18 cellular contexts compared by ENCODE assay signal in genomic region chr3:9260305-9260704, GRCh38. TPM values are rescaled to one million over a fixed set of nuclear protein-coding genes. Genes with fewer than 3 reads are reported as not detected.
DNase-seq lines count a peak whose midpoint lies in the region; ATAC-seq, FAIRE-seq and TF ChIP-seq lines count a peak whose summit lies in the region.
"Had no signal": no experiment of that assay in that cellular context is flagged by ENCODE, and none has a peak within 500 bp of the region (broad histone marks: within the 10 kb centered on the region; RNA-seq: fewer than 3 reads in every experiment).

No MANE protein-coding gene starts in this region.

- H3K27me3 Mint-ChIP-seq in H9 (ENCODE audit: low read depth) = peaks cover 74% of the 10 kb centered on the region
- peaks cover 10% of the 10 kb centered on the region for H3K27me3 Mint-ChIP-seq in neural progenitor cell (ENCODE audit: insufficient read depth, low read depth)
- H3K27me3 Mint-ChIP-seq: CD4-positive, alpha-beta T cell had no signal

- H3K23me2 ChIP-seq in H9 (ENCODE audit: insufficient read length, low read depth, low read length, poor library complexity, severe bottlenecking) (no peaks in the 10 kb centered on the region), H1 (ENCODE audit: low read depth, low read length) (no peaks in the 10 kb centered on the region)

- no peak overlapping the region for H2BK12ac ChIP-seq in H9 (ENCODE audit: insufficient read length, low read depth, low read length)
- H2BK12ac ChIP-seq in H1 (ENCODE audit: low read depth, low read length) = no peak overlapping the region

- CTCF ChIA-PET in H1 (lab: Charles Lee; ENCODE audit: partially characterized antibody) = interaction anchor here (1.4 to 2.5 kb wide), 4 partner anchors 9 to 158 kb away, joined by 3 to 14 read pairs (median 8); partner anchors contain the start of gene SRGAP3
- CTCF ChIA-PET in SK-N-SH (lab: Yijun Ruan, JAX) = interaction anchor here (0.9 to 2.6 kb wide), 5 partner anchors 8 to 272 kb away, joined by 3 to 14 read pairs (median 4); partner anchors contain the start of gene SRGAP3

- H3K23ac ChIP-seq in H9 (ENCODE audit: insufficient read length, low read depth, low read length) (no peak overlapping the region), H1 (ENCODE audit: insufficient read length) (no peak overlapping the region)

- H3K9me3 Mint-ChIP-seq in H9 (peaks cover 4 to 11% of the 10 kb centered on the region in 2 experiments; a peak in 4 of 5 replicates), neural progenitor cell (peaks cover 28% of the 10 kb centered on the region)
- H3K9me3 Mint-ChIP-seq: CD4-positive, alpha-beta T cell had no signal

- H2BK15ac ChIP-seq in H9 (ENCODE audit: low read depth, low read length) (no peak overlapping the region), H1 (ENCODE audit: low read length) (no peak overlapping the region)

- TF ChIP-seq EP300 in H1 (IDR thresholded peaks at IDR 0.05; ENCODE audit: borderline replicate concordance in 1 of 2, low read depth in 2 of 2, low read length in 2 of 2) (no peak), SK-N-SH (IDR thresholded peaks at IDR 0.05; ENCODE audit: borderline replicate concordance in 1 of 2, low read depth in 1 of 2, low read length in 1 of 2) (no peak)

- H3K4ac ChIP-seq in H9 (ENCODE audit: low read depth, low read length) (no peak overlapping the region), H1 (replicated peaks; ENCODE audit: insufficient read length, low read depth, low read length) (no peak overlapping the region)

- H3K56ac ChIP-seq in H9 (ENCODE audit: insufficient read length, low read depth, low read length) = no peak overlapping the region
- no peak overlapping the region for H3K56ac ChIP-seq in H1 (replicated peaks; ENCODE audit: insufficient read length, low read depth, low read length)

- H4K5ac ChIP-seq in H9 (ENCODE audit: insufficient read length, low read depth, low read length) (no peak overlapping the region), H1 (ENCODE audit: insufficient read length, low read depth, low read length) (no peak overlapping the region)

- H3K4me2 ChIP-seq in H9 (ENCODE audit: insufficient read depth, insufficient read length, low read length) (no peak overlapping the region), H1 (ENCODE audit: insufficient read depth in 1 of 2, low read depth in 2 of 2, low read length in 2 of 2) (no peak overlapping the region; a peak in 1 of 4 replicates), neural progenitor cell (no peak overlapping the region), SK-N-SH (no peak overlapping the region)

- H3K36me3 ChIP-seq in H1 (ENCODE audit: control insufficient read depth in 2 of 4, insufficient read depth in 4 of 4, low read length in 3 of 4) (no peaks in the 10 kb centered on the region), neural progenitor cell (no peaks in the 10 kb centered on the region), SK-N-SH (replicated peaks in 1 of 2; ENCODE audit: control insufficient read depth in 1 of 2, insufficient read depth in 2 of 2, low read length in 1 of 2) (no peaks in the 10 kb centered on the region)

- H2AFZ ChIP-seq in H9 (ENCODE audit: low read length) (no peak overlapping the region), H1 (ENCODE audit: low read length) (no peak overlapping the region; the same call in 1 of the 2 replicates), neural progenitor cell (replicated peaks) (peak overlapping the region; percentile 63), SK-N-SH (ENCODE audit: low read depth) (no peak overlapping the region)

- H3K79me2 ChIP-seq in H9 (ENCODE audit: insufficient read depth, low read length) = no peaks in the 10 kb centered on the region
- H3K79me2 ChIP-seq in H1 (ENCODE audit: control insufficient read depth in 1 of 2, insufficient read depth in 2 of 2, low read length in 2 of 2) = no peaks in the 10 kb centered on the region
- no peaks in the 10 kb centered on the region for H3K79me2 ChIP-seq in neural progenitor cell (ENCODE audit: low read depth)
- no peaks in the 10 kb centered on the region for H3K79me2 ChIP-seq in SK-N-SH (ENCODE audit: insufficient read depth)

- H3K79me1 ChIP-seq in H9 (ENCODE audit: insufficient read depth, low read depth, low read length, poor library complexity, severe bottlenecking) = no peaks in the 10 kb centered on the region
- H3K79me1 ChIP-seq in H1 (ENCODE audit: low read depth, low read length) = no peaks in the 10 kb centered on the region

- H3F3A ChIP-seq in neural progenitor cell (ENCODE audit: low read depth) = no peaks in the 10 kb centered on the region
- H3F3A ChIP-seq in SK-N-SH (replicated peaks; ENCODE audit: insufficient read depth) = no peaks in the 10 kb centered on the region

- peak overlapping the region; percentile 24 to 52; a peak in 3 of 5 replicates for H3K4me3 Mint-ChIP-seq in H9
- H3K4me3 Mint-ChIP-seq in neural progenitor cell = no peak overlapping the region
- H3K4me3 Mint-ChIP-seq: B cell; CD4-positive, alpha-beta T cell had no signal

- no peaks in the 10 kb centered on the region for H4K20me1 ChIP-seq in H9 (ENCODE audit: control insufficient read depth, insufficient read depth, insufficient read length)
- H4K20me1 ChIP-seq in H1 (replicated peaks in 1 of 2; ENCODE audit: control insufficient read depth in 1 of 2, insufficient read depth in 2 of 2, low read length in 2 of 2) = no peaks in the 10 kb centered on the region
- H4K20me1 ChIP-seq in neural progenitor cell (ENCODE audit: low read depth) = no peaks in the 10 kb centered on the region
- H4K20me1 ChIP-seq in SK-N-SH (ENCODE audit: insufficient read depth) = no peaks in the 10 kb centered on the region

- H3K4me3 ChIP-seq in H1 (ENCODE audit: extremely low read depth in 1 of 4, insufficient read depth in 2 of 4, low read depth in 3 of 4, low read length in 4 of 4) (no peak overlapping the region), neural progenitor cell (no peak overlapping the region), SK-N-SH (ENCODE audit: low read depth in 2 of 2, low read length in 1 of 2) (no peak overlapping the region)

- H2AK5ac ChIP-seq in H9 (ENCODE audit: insufficient read length, low read length) = no peak overlapping the region
- H2AK5ac ChIP-seq in H1 (ENCODE audit: low read depth, low read length) = no peak overlapping the region

- no CpG with 5 or more reads among the region's 12 CpGs for WGBS in H9 (ENCODE audit: extremely low coverage, insufficient read length, low lambda C conversion rate)
- WGBS in H1 (ENCODE audit: extremely low coverage in 1 of 2, insufficient coverage in 1 of 2, insufficient read length in 1 of 2, insufficient replicate concordance in 2 of 2, low coverage in 1 of 2, low lambda C conversion rate in 2 of 2, missing lambda C conversion rate in 1 of 2), 2 experiments = 74% methylated on average over 12 of the region's 12 CpGs; no CpG with 5 or more reads in 1 of the 2 experiments
- 60% methylated on average over 6 of the region's 12 CpGs for WGBS in SK-N-SH (ENCODE audit: low lambda C conversion rate)

- H3K4me1 ChIP-seq in H9 (ENCODE audit: insufficient read depth, low read length) (no peaks in the 10 kb centered on the region), H1 (replicated peaks in 1 of 4; ENCODE audit: control insufficient read depth in 3 of 4, insufficient read depth in 4 of 4, low read length in 3 of 4) (no peaks in the 10 kb centered on the region; a peak in 1 of 7 replicates), neural progenitor cell (no peaks in the 10 kb centered on the region), SK-N-SH (ENCODE audit: control insufficient read depth in 1 of 2, insufficient read depth in 2 of 2, low read depth in 1 of 2, low read length in 1 of 2) (no peaks in the 10 kb centered on the region)

- TF ChIP-seq POLR2A in H1 (IDR thresholded peaks at IDR 0.05; ENCODE audit: control extremely low read depth in 1 of 2, low read depth in 2 of 2, low read length in 2 of 2) = no peak

- no peak for ATAC-seq in HG02763 (IDR thresholded peaks at IDR 0.05; ENCODE audit: unreplicated experiment)
- ATAC-seq: HCT116 had no signal

- H3K14ac ChIP-seq in H9 (ENCODE audit: insufficient read depth, low read length) = no peak overlapping the region; the same call in 1 of the 2 replicates
- H3K14ac ChIP-seq in H1 (ENCODE audit: insufficient read length) = no peak overlapping the region

- H3K9ac ChIP-seq in H9 (ENCODE audit: extremely low read depth, insufficient read length, low read length) (no peak overlapping the region), H1 (replicated peaks in 1 of 4; ENCODE audit: extremely low read depth in 1 of 4, low read depth in 3 of 4, low read length in 3 of 4) (no peak overlapping the region), neural progenitor cell (no peak overlapping the region), SK-N-SH (no peak overlapping the region)

- POLR2A ChIA-PET in H1 (lab: Charles Lee; ENCODE audit: partially characterized antibody) = interaction anchor here (1.3 kb wide), 1 partner anchor 137 kb away, joined by 3 read pairs; the partner anchor contains the start of gene SETD5
- POLR2A ChIA-PET in SK-N-SH (lab: Yijun Ruan, JAX) = interaction anchor here (0.9 kb wide), 1 partner anchor 11 kb away, joined by 3 read pairs; the partner anchor contains the start of gene SRGAP3

- TF ChIP-seq CTCF in H9 (conservative IDR thresholded peaks at IDR 0.05) (no peak), H1 (IDR thresholded peaks at IDR 0.05; ENCODE audit: control extremely low read depth in 1 of 3, insufficient read depth in 1 of 3, low read depth in 1 of 3, low read length in 3 of 3) (no peak), neural progenitor cell (IDR thresholded peaks at IDR 0.05) (no peak), SK-N-SH (IDR thresholded peaks at IDR 0.05) (no peak)

- no peak overlapping the region for H4K91ac ChIP-seq in H9 (ENCODE audit: insufficient read length, low read depth, low read length)
- H4K91ac ChIP-seq in H1 (replicated peaks; ENCODE audit: insufficient read length, low read length) = no peak overlapping the region

- H3K18ac ChIP-seq in H9 (ENCODE audit: insufficient read length, low read depth, low read length) (no peak overlapping the region), H1 (ENCODE audit: extremely low read depth, low read length) (no peak overlapping the region)

- H2BK20ac ChIP-seq in H9 (ENCODE audit: low read depth, low read length, poor library complexity, severe bottlenecking) (no peak overlapping the region), H1 (ENCODE audit: low read length) (no peak overlapping the region)

- H3K9me3 ChIP-seq in H9 (ENCODE audit: control insufficient read depth, low read depth, low read length) (no peaks in the 10 kb centered on the region), H1 (ENCODE audit: insufficient read depth in 2 of 2, low read depth in 1 of 2, low read length in 1 of 2) (no peaks in the 10 kb centered on the region; a peak in 1 of 4 replicates), neural progenitor cell (ENCODE audit: low read depth) (peaks cover 3% of the 10 kb centered on the region), SK-N-SH (no peaks in the 10 kb centered on the region)

- H3K36me3 Mint-ChIP-seq in H9 (ENCODE audit: insufficient read depth in 1 of 3, low read depth in 3 of 3) (0 out of 7 replicates have a peak, but pooled peaks cover 0 to 2% (median 0%) of the 10 kb centered on the region in 3 experiments), neural progenitor cell (no peaks in the 10 kb centered on the region)

- no peak overlapping the region for H2BK120ac ChIP-seq in H9 (ENCODE audit: low read depth, low read length, poor library complexity, severe bottlenecking)
- no peak overlapping the region for H2BK120ac ChIP-seq in H1 (replicated peaks; ENCODE audit: low read depth, low read length)

- H3K27ac ChIP-seq in H9 (ENCODE audit: insufficient read length, low read depth, low read length) = no peak overlapping the region
- no peak overlapping the region for H3K27ac ChIP-seq in H1 (ENCODE audit: low read depth, low read length)
- no peak overlapping the region for H3K27ac ChIP-seq in neural progenitor cell
- H3K27ac ChIP-seq in SK-N-SH (ENCODE audit: low read depth in 2 of 2, low read length in 1 of 2) = no peak overlapping the region

- H3K4me1 Mint-ChIP-seq in H9 (peaks cover 17 to 19% of the 10 kb centered on the region in 2 experiments), neural progenitor cell (peaks cover 8% of the 10 kb centered on the region)
- H3K4me1 Mint-ChIP-seq: B cell had no signal

- no peak for TF ChIP-seq RAD21 in H1 (IDR thresholded peaks at IDR 0.05 in 1 of 2, conservative IDR thresholded peaks at IDR 0.05 in 1 of 2; ENCODE audit: low read depth in 2 of 2, low read length in 2 of 2)
- no peak for TF ChIP-seq RAD21 in SK-N-SH (IDR thresholded peaks at IDR 0.05; ENCODE audit: low read length)

- no peak overlapping the region for H3T11ph ChIP-seq in H9 (ENCODE audit: low read length)

- H3K9me2 ChIP-seq in SK-N-SH = no peaks in the 10 kb centered on the region

- H3K27me3 ChIP-seq in H9 (ENCODE audit: insufficient read depth, low read length) (no peaks in the 10 kb centered on the region), H1 (replicated peaks in 1 of 4; ENCODE audit: control insufficient read depth in 3 of 4, extremely low read depth in 1 of 4, insufficient read depth in 3 of 4, low read length in 3 of 4) (no peaks in the 10 kb centered on the region), neural progenitor cell (no peaks in the 10 kb centered on the region), SK-N-SH (ENCODE audit: insufficient read depth) (no peaks in the 10 kb centered on the region)

- peak; percentile 20 for DNase-seq in NCI-H345 (lab: John Stamatoyannopoulos, UW)
- no peak for DNase-seq in NCI-H345 treated with DMSO at 0.1 percent for 48 hours (lab: John Stamatoyannopoulos, UW; ENCODE audit: unreplicated experiment)
- DNase-seq in H9 = peak; percentile 48
- DNase-seq in H1 (ENCODE audit: low read depth in 1 of 2, low spot score in 2 of 2) = no peak
- DNase-seq in neural progenitor cell (ENCODE audit: low spot score) = no peak
- no peak for DNase-seq in SK-N-SH
- DNase-seq: C1 segment of cervical spinal cord; Calu3; CD4-positive, alpha-beta T cell; DMS 273 treated with DMSO at 0.1 percent for 48 hours; DND-41; GF-D8; IMR-90 had no signal

- no peak for FAIRE-seq in H1 (lab: Jason Lieb, UNC)
- FAIRE-seq: A204.1, GM19239 had no signal

- H4K8ac ChIP-seq in H9 (replicated peaks; ENCODE audit: insufficient read length, low read depth, low read length) (no peak overlapping the region), H1 (ENCODE audit: extremely low read depth, insufficient read depth, low read length) (no peak overlapping the region)

- no peak overlapping the region for H2BK5ac ChIP-seq in H9 (ENCODE audit: insufficient read length, low read length)
- H2BK5ac ChIP-seq in H1 (ENCODE audit: low read depth, low read length) = peak overlapping the region; percentile 12; the same call in 1 of the 2 replicates

- no peak overlapping the region for H3K27ac Mint-ChIP-seq in H9
- peak overlapping the region; percentile 80 for H3K27ac Mint-ChIP-seq in neural progenitor cell
- H3K27ac Mint-ChIP-seq: B cell; CD4-positive, alpha-beta T cell had no signal

RNA-seq across cellular contexts. Expression of gene SRGAP3, which starts 10.9 kb away (rescaled TPM):
- total RNA-seq in H9 (2021) = 2.6 and 3.4 TPM in 2 replicates
- 9.4 and 11.4 TPM in 2 replicates for total RNA-seq in H1 (2021; fragmentation: NEBNext Ultra II Directional; extraction: Animal tissue kit (Norgen Biotek cat#: 25700))
- polyA plus RNA-seq in H1 (2011; rRNA removed) = 5.8 and 7.1 TPM in 2 replicates
- 8.0 TPM for polyA plus RNA-seq in H1 (2011; cell fraction: cytosol; rRNA removed)
- 17.1 TPM for polyA plus RNA-seq in H1 (2011; cell fraction: nucleus; rRNA removed)
- polyA plus RNA-seq in H1 (2012, experiment 1 of 2) = 5.4 to 8.5 TPM (median 6.9 TPM) in 4 replicates
- 0.88 TPM for polyA plus RNA-seq in H1 (2012, experiment 2 of 2)
- 3.8 TPM for polyA plus RNA-seq in H1 (2013, experiment 1 of 2)
- 3.6 TPM for polyA plus RNA-seq in H1 (2013, experiment 2 of 2)
- 19.3 and 22.0 TPM in 2 replicates for polyA minus RNA-seq in H1 (2011; rRNA and poly(A)+ RNA removed)
- 7.9 TPM for polyA minus RNA-seq in H1 (2011; cell fraction: cytosol; rRNA and poly(A)+ RNA removed)
- polyA minus RNA-seq in H1 (2011; cell fraction: nucleus; rRNA and poly(A)+ RNA removed) = 38.8 TPM
- total RNA-seq in neural progenitor cell (ENCODE audit: low replicate concordance) = 35.7 and 59.3 TPM in 2 replicates
- polyA plus RNA-seq in SK-N-SH (2012; rRNA removed) = 2.8 and 3.0 TPM in 2 replicates
- polyA plus RNA-seq in SK-N-SH (2012; cell fraction: cytosol; rRNA removed) = 2.7 and 2.9 TPM in 2 replicates
- 5.1 and 5.6 TPM in 2 replicates for polyA plus RNA-seq in SK-N-SH (2012; cell fraction: nucleus; rRNA removed)

Comparison
In these comparisons a context has a peak if more than half of its experiments do, and no peak if none do; other contexts are left out.
1. DNase-seq: peak in NCI-H345 (single experiment) and H9 (single experiment); none in NCI-H345 treated with DMSO at 0.1 percent for 48 hours (single experiment), H1 (0 of 2), neural progenitor cell (single experiment) and SK-N-SH (single experiment).